ENCODE assay signal across 1 cellular context in the genomic region with DNA sequence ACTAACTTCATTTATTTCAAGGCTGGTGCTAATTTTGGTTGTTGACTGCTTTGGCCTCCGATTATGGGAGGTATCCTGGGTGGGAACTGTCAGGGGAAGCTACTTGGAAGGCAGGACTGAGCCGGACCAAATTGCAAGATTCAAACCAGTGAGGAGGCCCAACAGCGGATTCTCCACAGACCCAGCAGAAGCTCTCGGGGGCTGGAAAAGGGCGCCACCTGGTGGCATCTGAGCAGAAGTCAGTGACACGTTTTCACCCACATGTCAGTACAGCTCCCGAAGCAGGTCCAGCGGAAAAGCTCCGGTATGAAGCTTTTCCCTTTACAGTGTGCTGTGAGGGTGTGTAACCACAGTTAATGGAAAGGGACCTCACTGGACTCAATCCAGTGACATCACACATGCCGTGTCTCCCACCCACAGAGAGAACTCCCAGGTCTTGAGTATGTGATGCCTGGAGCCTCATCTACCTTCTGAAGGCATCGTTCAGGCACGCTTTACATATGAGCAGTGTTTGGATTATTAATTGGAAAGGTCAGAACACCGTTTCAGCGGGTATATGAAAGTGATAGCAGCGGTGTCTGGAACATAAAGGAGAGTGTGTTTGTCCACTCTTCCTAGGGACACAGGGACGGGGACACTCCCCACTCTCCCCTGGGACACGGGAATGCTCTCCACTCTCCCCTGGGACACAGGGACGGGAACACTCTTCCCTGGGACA.
A peak's percentile ranks its signal among the peaks of the same experiment; 100 is the strongest.
TF ChIP-seq lines count a peak whose summit lies in the region.

No MANE protein-coding gene starts in this region.

TF ChIP-seq in HepG2, 621 proteins besides CTCF, POLR2A, EP300 and RAD21 (continued from another document and continues in another):
- TF ChIP-seq ARID4A (CRISPR knock-in tag; IDR thresholded peaks at IDR 0.05; ENCODE audit: borderline replicate concordance) (no peak), XRCC5 (optimal IDR thresholded peaks at IDR 0.05; ENCODE audit: low read length) (peak; percentile 74), ZNF83 (CRISPR knock-in tag; IDR thresholded peaks at IDR 0.05; ENCODE audit: borderline replicate concordance) (no peak), HNRNPH1 (optimal IDR thresholded peaks at IDR 0.05; ENCODE audit: low read depth, low read length) (no peak), NR2F6 (IDR thresholded peaks at IDR 0.05) (no peak), NR2F6 (CRISPR knock-in tag; IDR thresholded peaks at IDR 0.05) (peak; percentile 35; the same call in 1 of the 2 replicates), SAP130 (CRISPR knock-in tag; IDR thresholded peaks at IDR 0.05; ENCODE audit: low read depth) (peak; percentile 49), TEAD3 (CRISPR knock-in tag; optimal IDR thresholded peaks at IDR 0.05; ENCODE audit: borderline replicate concordance) (peak; percentile 30), ZNF781 (CRISPR knock-in tag; IDR thresholded peaks at IDR 0.05; ENCODE audit: borderline replicate concordance, not compliant biosample characterization) (no peak), FOSL2 (CRISPR knock-in tag; IDR thresholded peaks at IDR 0.05) (peak; percentile 27; the same call in 1 of the 2 replicates), KLF16 (CRISPR knock-in tag; IDR thresholded peaks at IDR 0.05) (0 out of 4 replicates have a peak, but pooled peaks of 1 of the 2 experiments have one; percentile 31), RXRB (CRISPR knock-in tag; IDR thresholded peaks at IDR 0.05; ENCODE audit: borderline replicate concordance) (peak; percentile 21; the same call in 1 of the 2 replicates), ZNF354B (CRISPR knock-in tag; IDR thresholded peaks at IDR 0.05) (no peak), GRHL1 (CRISPR knock-in tag; conservative IDR thresholded peaks at IDR 0.05) (no peak), ZNF207 (IDR thresholded peaks at IDR 0.05; ENCODE audit: borderline replicate concordance) (no peak), ZNF30 (CRISPR knock-in tag; IDR thresholded peaks at IDR 0.05) (no peak), ZNF124 (CRISPR knock-in tag; IDR thresholded peaks at IDR 0.05) (0 out of 2 replicates have a peak, but pooled peaks have one; percentile 25), ZNF891 (CRISPR knock-in tag; IDR thresholded peaks at IDR 0.05) (peak; percentile 54; the same call in 1 of the 2 replicates), ZNF225 (CRISPR knock-in tag; IDR thresholded peaks at IDR 0.05) (peak; percentile 24; the same call in 1 of the 2 replicates), TRIM24 (CRISPR knock-in tag; IDR thresholded peaks at IDR 0.05) (no peak), PATZ1 (CRISPR knock-in tag; IDR thresholded peaks at IDR 0.05) (peak; percentile 23; the same call in 1 of the 2 replicates), ZNF552 (CRISPR knock-in tag; IDR thresholded peaks at IDR 0.05; ENCODE audit: borderline replicate concordance) (no peak), ZNF318 (CRISPR knock-in tag; IDR thresholded peaks at IDR 0.05) (0 out of 2 replicates have a peak, but pooled peaks have one; percentile 43), ZNF350 (CRISPR knock-in tag; IDR thresholded peaks at IDR 0.05; ENCODE audit: borderline replicate concordance, low read depth) (0 out of 2 replicates have a peak, but pooled peaks have one; percentile 39), ZNF720 (CRISPR knock-in tag; IDR thresholded peaks at IDR 0.05) (no peak), GABPB1 (CRISPR knock-in tag; IDR thresholded peaks at IDR 0.05) (peak; percentile 13; the same call in 1 of the 2 replicates), ARHGAP35 (CRISPR knock-in tag; IDR thresholded peaks at IDR 0.05; ENCODE audit: borderline replicate concordance) (0 out of 2 replicates have a peak, but pooled peaks have one; percentile 47), ZNF235 (CRISPR knock-in tag; IDR thresholded peaks at IDR 0.05; ENCODE audit: borderline replicate concordance) (no peak)
- TF ChIP-seq, protein P1, sequence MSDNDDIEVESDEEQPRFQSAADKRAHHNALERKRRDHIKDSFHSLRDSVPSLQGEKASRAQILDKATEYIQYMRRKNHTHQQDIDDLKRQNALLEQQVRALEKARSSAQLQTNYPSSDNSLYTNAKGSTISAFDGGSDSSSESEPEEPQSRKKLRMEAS (IDR thresholded peaks at IDR 0.05): peak; percentile 45; the same call in 1 of the 2 replicates
- TF ChIP-seq, protein P2, sequence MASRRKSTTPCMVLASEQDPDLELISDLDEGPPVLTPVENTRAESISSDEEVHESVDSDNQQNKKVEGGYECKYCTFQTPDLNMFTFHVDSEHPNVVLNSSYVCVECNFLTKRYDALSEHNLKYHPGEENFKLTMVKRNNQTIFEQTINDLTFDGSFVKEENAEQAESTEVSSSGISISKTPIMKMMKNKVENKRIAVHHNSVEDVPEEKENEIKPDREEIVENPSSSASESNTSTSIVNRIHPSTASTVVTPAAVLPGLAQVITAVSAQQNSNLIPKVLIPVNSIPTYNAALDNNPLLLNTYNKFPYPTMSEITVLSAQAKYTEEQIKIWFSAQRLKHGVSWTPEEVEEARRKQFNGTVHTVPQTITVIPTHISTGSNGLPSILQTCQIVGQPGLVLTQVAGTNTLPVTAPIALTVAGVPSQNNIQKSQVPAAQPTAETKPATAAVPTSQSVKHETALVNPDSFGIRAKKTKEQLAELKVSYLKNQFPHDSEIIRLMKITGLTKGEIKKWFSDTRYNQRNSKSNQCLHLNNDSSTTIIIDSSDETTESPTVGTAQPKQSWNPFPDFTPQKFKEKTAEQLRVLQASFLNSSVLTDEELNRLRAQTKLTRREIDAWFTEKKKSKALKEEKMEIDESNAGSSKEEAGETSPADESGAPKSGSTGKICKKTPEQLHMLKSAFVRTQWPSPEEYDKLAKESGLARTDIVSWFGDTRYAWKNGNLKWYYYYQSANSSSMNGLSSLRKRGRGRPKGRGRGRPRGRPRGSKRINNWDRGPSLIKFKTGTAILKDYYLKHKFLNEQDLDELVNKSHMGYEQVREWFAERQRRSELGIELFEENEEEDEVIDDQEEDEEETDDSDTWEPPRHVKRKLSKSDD (CRISPR knock-in tag; IDR thresholded peaks at IDR 0.05; ENCODE audit: low read depth): no peak
- TF ChIP-seq, protein P3, sequence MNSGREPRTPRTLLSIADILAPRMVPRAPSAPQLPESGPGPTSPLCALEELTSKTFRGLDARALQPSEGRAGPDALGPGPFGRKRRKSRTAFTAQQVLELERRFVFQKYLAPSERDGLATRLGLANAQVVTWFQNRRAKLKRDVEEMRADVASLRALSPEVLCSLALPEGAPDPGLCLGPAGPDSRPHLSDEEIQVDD (CRISPR knock-in tag; IDR thresholded peaks at IDR 0.05; ENCODE audit: borderline replicate concordance): no peak
- TF ChIP-seq, protein P4, sequence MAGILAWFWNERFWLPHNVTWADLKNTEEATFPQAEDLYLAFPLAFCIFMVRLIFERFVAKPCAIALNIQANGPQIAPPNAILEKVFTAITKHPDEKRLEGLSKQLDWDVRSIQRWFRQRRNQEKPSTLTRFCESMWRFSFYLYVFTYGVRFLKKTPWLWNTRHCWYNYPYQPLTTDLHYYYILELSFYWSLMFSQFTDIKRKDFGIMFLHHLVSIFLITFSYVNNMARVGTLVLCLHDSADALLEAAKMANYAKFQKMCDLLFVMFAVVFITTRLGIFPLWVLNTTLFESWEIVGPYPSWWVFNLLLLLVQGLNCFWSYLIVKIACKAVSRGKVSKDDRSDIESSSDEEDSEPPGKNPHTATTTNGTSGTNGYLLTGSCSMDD (CRISPR knock-in tag; IDR thresholded peaks at IDR 0.05): no peak
